Comparison of ENCODE assay signal across 17 cellular contexts in the genomic region with DNA sequence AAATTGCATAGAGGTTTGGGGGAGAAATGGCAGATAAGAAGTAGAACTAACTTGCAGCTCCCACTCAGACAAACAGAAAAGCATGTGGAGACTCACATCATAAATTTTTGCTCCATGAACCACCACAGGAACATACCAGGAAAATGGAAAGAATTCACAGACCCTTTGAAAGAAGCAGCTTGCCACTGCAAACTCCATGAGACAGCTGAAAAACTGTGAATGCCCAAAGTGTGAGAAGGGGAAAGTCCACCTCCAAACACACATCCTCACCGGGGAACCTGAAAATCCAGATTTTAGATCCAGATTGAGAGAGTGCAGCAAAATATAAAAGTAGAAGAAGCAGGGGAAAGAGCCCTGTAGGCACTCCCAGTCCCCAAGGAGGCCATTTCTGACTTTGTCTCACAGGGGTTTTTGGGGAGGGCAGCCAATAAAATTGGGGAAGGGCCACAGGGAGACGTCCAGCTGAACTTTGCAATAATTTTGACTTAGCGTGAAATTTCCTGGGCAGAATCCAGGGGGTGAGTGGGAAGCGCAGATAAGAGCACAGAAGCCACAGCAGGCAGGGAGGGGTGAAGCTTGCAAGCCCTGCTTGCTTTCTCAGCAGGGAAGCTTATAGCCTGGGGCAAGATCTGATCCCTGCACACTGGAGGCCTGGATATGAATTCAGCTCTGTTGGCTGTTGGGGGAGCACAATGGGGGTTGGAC.
DNase-seq lines count a peak whose midpoint lies in the region; ATAC-seq and TF ChIP-seq lines count a peak whose summit lies in the region.
"Had no signal": no experiment of that assay in that cellular context is flagged by ENCODE, and none has a peak within 500 bp of the region (broad histone marks: within the 10 kb centered on the region; RNA-seq: fewer than 3 reads in every experiment).

No MANE protein-coding gene starts in this region.

- no peak overlapping the region for H3K4me3 Mint-ChIP-seq in stimulated activated memory B cell treated with anti-CD40 and anti-IgM and Interleukin-4, amounts not matched to agents 10 μg/mL and 1 μg/mL and 100 μg/mL, for 72 hours
- H3K4me3 Mint-ChIP-seq in activated CD4-positive, alpha-beta memory T cell treated with anti-CD3 and anti-CD28 coated beads, Interleukin-2, amount 10 ng/mL, durations not matched to agents 7 days and 5 days = no peak overlapping the region
- no peak overlapping the region for H3K4me3 Mint-ChIP-seq in Calu3 (ENCODE audit: low read depth, unreplicated experiment)
- H3K4me3 Mint-ChIP-seq: activated naive CD4-positive, alpha-beta T cell treated with anti-CD3 and anti-CD28 coated beads, Interleukin-2, amount 10 ng/mL, durations not matched to agents 7 days and 5 days; CD8-positive, alpha-beta memory T cell had no signal

- no TSS peak for BruUV-seq in Calu3 (replicated peaks; lab: Mats Ljungman, UMichigan)

- H3K4me1 Mint-ChIP-seq in stimulated activated memory B cell treated with anti-CD40 and anti-IgM and Interleukin-4, amounts not matched to agents 10 μg/mL and 1 μg/mL and 100 μg/mL, for 72 hours = no peaks in the 10 kb centered on the region
- H3K4me1 Mint-ChIP-seq in activated CD4-positive, alpha-beta memory T cell treated with anti-CD3 and anti-CD28 coated beads, Interleukin-2, amount 10 ng/mL, durations not matched to agents 7 days and 5 days = no peaks in the 10 kb centered on the region
- H3K4me1 Mint-ChIP-seq in Calu3 (ENCODE audit: low read depth, unreplicated experiment) = peaks cover 22% of the 10 kb centered on the region
- H3K4me1 Mint-ChIP-seq: activated naive CD4-positive, alpha-beta T cell treated with anti-CD3 and anti-CD28 coated beads, Interleukin-2, amount 10 ng/mL, durations not matched to agents 7 days and 5 days; CD8-positive, alpha-beta memory T cell had no signal

- POLR2A ChIA-PET in HEK293T (lab: Yijun Ruan, JAX) = interaction anchor here (1.1 kb wide), 1 partner anchor 897 kb away, joined by 3 read pairs; a partner anchor contains a TSS
- POLR2A ChIA-PET in activated CD4-positive, alpha-beta memory T cell treated with anti-CD3 and anti-CD28 coated beads, Interleukin-2, amount 10 ng/mL, durations not matched to agents 7 days and 5 days (lab: Charles Lee) = no interaction called here

- peaks cover 10% of the 10 kb centered on the region for H3K9me3 Mint-ChIP-seq in stimulated activated memory B cell treated with anti-CD40 and anti-IgM and Interleukin-4, amounts not matched to agents 10 μg/mL and 1 μg/mL and 100 μg/mL, for 72 hours
- peaks cover 9% of the 10 kb centered on the region for H3K9me3 Mint-ChIP-seq in activated CD4-positive, alpha-beta memory T cell treated with anti-CD3 and anti-CD28 coated beads, Interleukin-2, amount 10 ng/mL, durations not matched to agents 7 days and 5 days
- no peaks in the 10 kb centered on the region for H3K9me3 Mint-ChIP-seq in Calu3 (ENCODE audit: low read depth, unreplicated experiment)

- H3K9me3 ChIP-seq in adipocyte (ENCODE audit: control insufficient read depth, low read length) (no peaks in the 10 kb centered on the region), spleen (peaks cover 0 to 14% (median 6%) of the 10 kb centered on the region in 8 donors)

- TF ChIP-seq CTCF in C4-2B (conservative IDR thresholded peaks at IDR 0.05) (no peak), spleen (IDR thresholded peaks at IDR 0.05 in 8 of 11, conservative IDR thresholded peaks at IDR 0.05 in 3 of 11) (no peak), Calu3 (IDR thresholded peaks at IDR 0.05; ENCODE audit: unreplicated experiment) (no peak)

- DNase-seq in HEK293T (ENCODE audit: extremely low spot score) (peak; percentile 20), adipocyte (ENCODE audit: low read depth) (peak; percentile 73), left kidney (ENCODE audit: low read depth, low spot score) (peak; percentile 6), spleen (no peak), Calu3 (no peak)
- no peak for DNase-seq in activated CD4-positive, alpha-beta memory T cell treated with anti-CD3 and anti-CD28 coated beads, Interleukin-2, amount 10 ng/mL, durations not matched to agents 7 days and 5 days
- DNase-seq: activated CD4-positive, alpha-beta T cell treated with anti-CD3 and anti-CD28 coated beads, Interleukin-2, amount 50 U/mL, for 1 hour; activated naive CD4-positive, alpha-beta T cell treated with anti-CD3 and anti-CD28 coated beads, Interleukin-2, amount 10 ng/mL, durations not matched to agents 7 days and 5 days; activated T-cell treated with anti-CD3 and anti-CD28 coated beads, Interleukin-2, amount 50 U/mL, for 1 hour; CD8-positive, alpha-beta memory T cell; dorsolateral prefrontal cortex; KBM-7; NCI-H1105 had no signal

- H3K27ac ChIP-seq in C4-2B (peak overlapping the region; percentile 57), spleen (no peak overlapping the region)
- H3K27ac ChIP-seq: dorsolateral prefrontal cortex had no signal

- peak overlapping the region; percentile 56 for H3K9ac ChIP-seq in adipocyte (ENCODE audit: low read length)

- CTCF ChIA-PET in HEK293T (lab: Yijun Ruan, JAX) = no interaction called here
- CTCF ChIA-PET in activated CD4-positive, alpha-beta memory T cell treated with anti-CD3 and anti-CD28 coated beads, Interleukin-2, amount 10 ng/mL, durations not matched to agents 7 days and 5 days (lab: Charles Lee) = no interaction called here
- CTCF ChIA-PET in Calu3 (lab: Charles Lee) = no interaction called here

- no peak overlapping the region for H3K27ac Mint-ChIP-seq in stimulated activated memory B cell treated with anti-CD40 and anti-IgM and Interleukin-4, amounts not matched to agents 10 μg/mL and 1 μg/mL and 100 μg/mL, for 72 hours
- no peak overlapping the region for H3K27ac Mint-ChIP-seq in activated CD4-positive, alpha-beta memory T cell treated with anti-CD3 and anti-CD28 coated beads, Interleukin-2, amount 10 ng/mL, durations not matched to agents 7 days and 5 days
- no peak overlapping the region for H3K27ac Mint-ChIP-seq in Calu3 (ENCODE audit: unreplicated experiment)
- H3K27ac Mint-ChIP-seq: activated naive CD4-positive, alpha-beta T cell treated with anti-CD3 and anti-CD28 coated beads, Interleukin-2, amount 10 ng/mL, durations not matched to agents 7 days and 5 days; CD8-positive, alpha-beta memory T cell; progenitor cell of endocrine pancreas had no signal

- intact Hi-C loops in spleen (cut with DNase I; ENCODE audit: low total_unique reads) = no loop called here
- intact Hi-C loops in Calu3 (cut with micrococcal nuclease; ENCODE audit: unreplicated experiment) = no loop called here

- no peak for ATAC-seq in stimulated activated memory B cell treated with anti-CD40 and anti-IgM and Interleukin-4, amounts not matched to agents 10 μg/mL and 1 μg/mL and 100 μg/mL, for 72 hours
- ATAC-seq: esophagus mucosa had no signal

- peaks cover 56% of the 10 kb centered on the region for H3K27me3 Mint-ChIP-seq in stimulated activated memory B cell treated with anti-CD40 and anti-IgM and Interleukin-4, amounts not matched to agents 10 μg/mL and 1 μg/mL and 100 μg/mL, for 72 hours
- H3K27me3 Mint-ChIP-seq in activated CD4-positive, alpha-beta memory T cell treated with anti-CD3 and anti-CD28 coated beads, Interleukin-2, amount 10 ng/mL, durations not matched to agents 7 days and 5 days = no peaks in the 10 kb centered on the region
- H3K27me3 Mint-ChIP-seq in Calu3 (ENCODE audit: unreplicated experiment) = peaks cover 7% of the 10 kb centered on the region
- H3K27me3 Mint-ChIP-seq: CD8-positive, alpha-beta memory T cell; progenitor cell of endocrine pancreas had no signal

- no peaks in the 10 kb centered on the region for H3K27me3 ChIP-seq in adipocyte (replicated peaks; ENCODE audit: control insufficient read depth, insufficient read depth, low read length)
- no peaks in the 10 kb centered on the region for H3K27me3 ChIP-seq in spleen (replicated peaks in 1 of 7)
- H3K27me3 ChIP-seq: dorsolateral prefrontal cortex had no signal

- peaks cover 42% of the 10 kb centered on the region for H3K4me1 ChIP-seq in adipocyte (ENCODE audit: control insufficient read depth, insufficient read depth, low read length)
- no peaks in the 10 kb centered on the region for H3K4me1 ChIP-seq in spleen

- H3K4me3 ChIP-seq in adipocyte (ENCODE audit: low read length) = peak overlapping the region; percentile 48
- no peak overlapping the region for H3K4me3 ChIP-seq in spleen
- H3K4me3 ChIP-seq: dorsolateral prefrontal cortex had no signal

- TF ChIP-seq POLR2A in spleen (IDR thresholded peaks at IDR 0.05) = no peak

- H3K36me3 Mint-ChIP-seq in stimulated activated memory B cell treated with anti-CD40 and anti-IgM and Interleukin-4, amounts not matched to agents 10 μg/mL and 1 μg/mL and 100 μg/mL, for 72 hours = no peaks in the 10 kb centered on the region
- no peaks in the 10 kb centered on the region for H3K36me3 Mint-ChIP-seq in activated CD4-positive, alpha-beta memory T cell treated with anti-CD3 and anti-CD28 coated beads, Interleukin-2, amount 10 ng/mL, durations not matched to agents 7 days and 5 days (ENCODE audit: low read depth)
- H3K36me3 Mint-ChIP-seq in Calu3 (ENCODE audit: insufficient read depth, unreplicated experiment) = no peaks in the 10 kb centered on the region
- H3K36me3 Mint-ChIP-seq: activated naive CD4-positive, alpha-beta T cell treated with anti-CD3 and anti-CD28 coated beads, Interleukin-2, amount 10 ng/mL, durations not matched to agents 7 days and 5 days; CD8-positive, alpha-beta memory T cell had no signal

- WGBS in spleen, 5 donors = 53 to 77% (median 70%) methylated on average over 4 of the region's 4 CpGs

- no peaks in the 10 kb centered on the region for H3K36me3 ChIP-seq in adipocyte (ENCODE audit: control insufficient read depth, insufficient read depth, low read length, severe bottlenecking)
- no peaks in the 10 kb centered on the region for H3K36me3 ChIP-seq in spleen

TF ChIP-seq in HEK293T, 16 proteins besides CTCF, POLR2A, EP300 and RAD21:
- no peak for TF ChIP-seq ARNT (IDR thresholded peaks at IDR 0.05)

Comparison
In these comparisons a context has a peak if more than half of its experiments do, and no peak if none do; other contexts are left out.
1. DNase-seq: peak in HEK293T (single experiment), adipocyte (single experiment) and left kidney (single experiment); none in spleen (single experiment), activated CD4-positive, alpha-beta memory T cell treated with anti-CD3 and anti-CD28 coated beads, Interleukin-2, amount 10 ng/mL, durations not matched to agents 7 days and 5 days (single experiment) and Calu3 (single experiment).